ENCODE assay signal across 2 cellular contexts in the genomic region with DNA sequence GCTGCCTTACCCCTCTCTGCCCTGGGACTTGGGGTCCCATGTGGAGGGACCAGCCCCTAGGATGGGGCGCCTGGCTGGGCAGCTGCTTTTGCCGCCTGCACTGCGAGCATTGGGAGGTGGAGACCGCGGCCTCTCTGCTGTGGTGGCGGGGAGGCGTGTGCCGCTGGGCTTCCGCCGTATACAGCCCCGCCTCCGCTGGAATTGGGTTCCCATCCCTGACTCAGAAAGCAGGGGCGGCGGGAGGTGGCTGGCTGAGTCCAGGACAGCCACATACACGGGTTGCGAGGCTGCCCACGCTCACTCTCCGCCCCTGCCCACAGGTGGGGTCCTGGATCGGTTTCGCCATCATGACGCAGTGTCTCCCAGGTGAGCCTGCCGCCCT.
TF ChIP-seq lines count a peak whose summit lies in the region.

No MANE protein-coding gene starts in this region.

TF ChIP-seq in HepG2, 621 proteins besides CTCF, POLR2A, EP300 and RAD21:
- TF ChIP-seq ZNF687 (CRISPR knock-in tag; IDR thresholded peaks at IDR 0.05) (peak; percentile 18; the same call in 1 of the 2 replicates), REL (CRISPR knock-in tag; conservative IDR thresholded peaks at IDR 0.05) (no peak), AFF4 (CRISPR knock-in tag; IDR thresholded peaks at IDR 0.05) (no peak), RXRB (CRISPR knock-in tag; IDR thresholded peaks at IDR 0.05; ENCODE audit: borderline replicate concordance) (no peak), PHB2 (IDR thresholded peaks at IDR 0.05; ENCODE audit: partially characterized antibody) (no peak), ZBTB33 (CRISPR knock-in tag; IDR thresholded peaks at IDR 0.05) (peak; percentile 76; the same call in 1 of the 2 replicates), SP4 (CRISPR knock-in tag; IDR thresholded peaks at IDR 0.05) (no peak), RBFOX2 (IDR thresholded peaks at IDR 0.05; ENCODE audit: low read depth, low read length) (peak; percentile 57), AGO2 (optimal IDR thresholded peaks at IDR 0.05; ENCODE audit: low read depth, low read length) (peak; percentile 55)

TF ChIP-seq in HEK293, 187 proteins besides CTCF, POLR2A, EP300 and RAD21:
- TF ChIP-seq ZNF423 (tag by site-specific recombination; IDR thresholded peaks at IDR 0.05) (no peak), EGR2 (tag by site-specific recombination; IDR thresholded peaks at IDR 0.05; ENCODE audit: low read depth) (peak; percentile 56), ZNF266 (tag by site-specific recombination; IDR thresholded peaks at IDR 0.05; ENCODE audit: low read depth) (no peak), ZNF660 (tag by site-specific recombination; IDR thresholded peaks at IDR 0.05) (no peak), ZNF549 (tag by site-specific recombination; IDR thresholded peaks at IDR 0.05) (no peak), BCL6B (tag by site-specific recombination; IDR thresholded peaks at IDR 0.05) (no peak), KLF1 (tag by site-specific recombination; IDR thresholded peaks at IDR 0.05) (peak; percentile 24; the same call in 1 of the 2 replicates), ZNF341 (tag by site-specific recombination; IDR thresholded peaks at IDR 0.05; ENCODE audit: low read depth) (peak; percentile 14; the same call in 1 of the 2 replicates), ZFHX2 (tag by site-specific recombination; conservative IDR thresholded peaks at IDR 0.05) (peak; percentile 70), ZNF585B (tag by site-specific recombination; IDR thresholded peaks at IDR 0.05) (no peak), KLF9 (tag by site-specific recombination; IDR thresholded peaks at IDR 0.05; ENCODE audit: low read depth) (0 out of 2 replicates have a peak, but pooled peaks have one; percentile 10)
